8 cellular contexts compared by ENCODE assay signal in genomic region chr14:64503434-64504309, GRCh38. TPM values are rescaled to one million over a fixed set of nuclear protein-coding genes. Genes with fewer than 3 reads are reported as not detected.
DNase-seq lines count a peak whose midpoint lies in the region; ATAC-seq and TF ChIP-seq lines count a peak whose summit lies in the region.

A gene with protein sequence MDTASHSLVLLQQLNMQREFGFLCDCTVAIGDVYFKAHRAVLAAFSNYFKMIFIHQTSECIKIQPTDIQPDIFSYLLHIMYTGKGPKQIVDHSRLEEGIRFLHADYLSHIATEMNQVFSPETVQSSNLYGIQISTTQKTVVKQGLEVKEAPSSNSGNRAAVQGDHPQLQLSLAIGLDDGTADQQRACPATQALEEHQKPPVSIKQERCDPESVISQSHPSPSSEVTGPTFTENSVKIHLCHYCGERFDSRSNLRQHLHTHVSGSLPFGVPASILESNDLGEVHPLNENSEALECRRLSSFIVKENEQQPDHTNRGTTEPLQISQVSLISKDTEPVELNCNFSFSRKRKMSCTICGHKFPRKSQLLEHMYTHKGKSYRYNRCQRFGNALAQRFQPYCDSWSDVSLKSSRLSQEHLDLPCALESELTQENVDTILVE (minus strand): TSS chr14:64503838. CDS start chr14:64490533, 13,305 bp downstream.

- DNase-seq in NCI-H748 treated with DMSO at 0.1 percent for 48 hours (lab: John Stamatoyannopoulos, UW) (peak; percentile 49), dermis blood vessel endothelial cell (peak; percentile 96), right lobe of liver (peak; percentile 90 to 92 (median 91))
- peak; percentile 92 to 95 for DNase-seq in activated CD4-positive, alpha-beta T cell treated with anti-CD3 and anti-CD28 coated beads, Interleukin-2, amount 50 U/mL, for 4 hours
- peak; percentile 94 for DNase-seq in stimulated activated CD4-positive, alpha-beta T cell treated with anti-CD3 and anti-CD28 coated beads, Interleukin-4, amount 100 ng/mL, for 24 hours

- H3K4me1 ChIP-seq in right lobe of liver, result peaks cover 0 to 49% (median 14%) of the 10 kb centered on the region in 4 donors

- peak; percentile 94 for TF ChIP-seq POLR2A in right lobe of liver (IDR thresholded peaks at IDR 0.05)

- H3K27ac ChIP-seq in C4-2B (peak within 1 kb of the TSS; percentile 97), right lobe of liver (peak within 1 kb of the TSS; percentile 98 to 100 (median 98))

- peak; percentile 58 for ATAC-seq in GM19372 (IDR thresholded peaks at IDR 0.05; ENCODE audit: low read depth, unreplicated experiment)
- peak; percentile 59 for ATAC-seq in HG03521 (IDR thresholded peaks at IDR 0.05; ENCODE audit: unreplicated experiment)
- ATAC-seq in right lobe of liver, result peak; percentile 61 to 82 (median 76)

- H3K4me3 ChIP-seq in right lobe of liver, result peak within 1 kb of the TSS; percentile 84 to 88 (median 84)

- TF ChIP-seq CTCF in C4-2B (conservative IDR thresholded peaks at IDR 0.05) (no peak), right lobe of liver (IDR thresholded peaks at IDR 0.05) (no peak)

- intact Hi-C loops in right lobe of liver (cut with DNase I), result no loop called here

- WGBS in right lobe of liver (ENCODE audit: insufficient coverage, low coverage, low lambda C conversion rate, missing lambda C conversion rate), result 0% methylated on average over 27 of the region's 87 CpGs

- H3K9me3 ChIP-seq in right lobe of liver, result no peaks in the 10 kb centered on the region

- H3K36me3 ChIP-seq in right lobe of liver, result no peaks in the 10 kb centered on the region

- no peaks in the 10 kb centered on the region for H3K27me3 ChIP-seq in right lobe of liver

RNA-seq across cellular contexts. Expression of the gene that starts here (rescaled TPM):
- 3.4 and 4.1 TPM in 2 replicates for total RNA-seq in dermis blood vessel endothelial cell
- total RNA-seq in right lobe of liver, result 1 to 10 TPM; 5.5 to 6.2 (median 5.7) TPM

Comparison
In these comparisons a context has a peak if more than half of its experiments do, and no peak if none do; other contexts are left out.
1. Peak in every context shown above with its lines: DNase-seq, ATAC-seq, H3K4me3 ChIP-seq and H3K27ac ChIP-seq.